9 cellular contexts compared by ENCODE assay signal in the genomic region with DNA sequence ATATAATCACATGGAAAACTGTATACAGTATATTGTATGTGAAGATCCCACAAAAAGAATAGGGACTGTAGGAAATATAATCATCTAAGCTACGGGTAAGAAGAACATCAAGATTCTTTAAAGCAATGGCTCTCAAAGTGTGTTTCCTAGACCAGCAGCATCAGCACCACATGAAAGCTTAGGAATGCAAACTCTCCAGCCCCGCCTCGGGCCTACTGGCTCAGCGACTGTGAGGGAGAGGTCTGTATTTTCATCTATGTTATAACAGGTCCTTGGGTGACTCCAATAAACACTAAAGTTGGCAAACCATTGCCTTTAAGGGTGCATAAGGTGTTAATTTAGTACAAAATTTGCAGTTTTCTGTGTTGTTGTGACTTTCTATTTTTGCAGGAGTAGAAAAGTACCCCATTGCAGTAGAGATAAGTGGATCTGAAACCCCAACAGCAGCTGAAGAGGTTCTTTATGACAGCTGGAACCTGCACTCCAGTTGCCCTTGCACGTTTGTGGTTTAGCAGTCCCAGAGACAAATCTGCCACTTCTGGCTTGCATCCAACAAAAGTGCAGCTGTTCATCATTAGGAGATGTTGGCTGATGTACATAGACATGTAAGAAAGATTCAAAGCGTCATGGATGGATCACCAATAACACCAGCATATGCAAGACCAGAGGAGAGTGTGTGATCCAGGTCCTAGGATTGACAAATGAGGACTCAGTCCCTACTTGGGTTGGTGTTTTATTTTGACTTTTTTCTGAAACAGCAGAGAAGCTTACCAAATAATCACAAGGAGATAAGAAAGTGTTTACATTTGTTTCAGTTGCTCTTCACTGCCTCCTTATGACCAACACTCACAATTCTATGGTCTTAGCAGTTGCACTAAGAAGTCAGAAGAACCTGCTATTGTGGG. TPM values are rescaled to one million over a fixed set of nuclear protein-coding genes. Genes with fewer than 3 reads are reported as not detected.
DNase-seq lines count a peak whose midpoint lies in the region; ATAC-seq, FAIRE-seq and TF ChIP-seq lines count a peak whose summit lies in the region.
"Had no signal": no experiment of that assay in that cellular context is flagged by ENCODE, and none has a peak within 500 bp of the region (broad histone marks: within the 10 kb centered on the region; RNA-seq: fewer than 3 reads in every experiment).

No MANE protein-coding gene starts in this region.

- no peak overlapping the region for H3K27ac Mint-ChIP-seq in astrocyte (ENCODE audit: unreplicated experiment)

- H3K79me2 ChIP-seq in astrocyte (ENCODE audit: insufficient read depth, low read length), result no peaks in the 10 kb centered on the region

- ATAC-seq in HG02588 (IDR thresholded peaks at IDR 0.05; ENCODE audit: unreplicated experiment), result peak; percentile 84

- no peaks in the 10 kb centered on the region for H3K4me1 ChIP-seq in astrocyte (ENCODE audit: insufficient read depth, low read length)

- no peaks in the 10 kb centered on the region for H3K36me3 ChIP-seq in astrocyte (ENCODE audit: insufficient read depth, low read length)

- FAIRE-seq in astrocyte (lab: Jason Lieb, UNC), result peak; percentile 49

- no peak overlapping the region for H2AFZ ChIP-seq in astrocyte (ENCODE audit: low read depth, low read length)

- no peaks in the 10 kb centered on the region for H3K9me3 Mint-ChIP-seq in astrocyte (ENCODE audit: unreplicated experiment)

- CTCF ChIA-PET in RWPE1 (lab: Yijun Ruan, JAX), result interaction anchor here (0.9 kb wide), 1 partner anchor 10 kb away, joined by 4 read pairs; no protein-coding TSS in a partner anchor

- no peak overlapping the region for H3K9ac ChIP-seq in astrocyte (ENCODE audit: low read length)

- H3K4me3 ChIP-seq in astrocyte (ENCODE audit: insufficient read depth, low read depth, low read length), result no peak overlapping the region

- H3K4me1 Mint-ChIP-seq in astrocyte (ENCODE audit: low read depth, unreplicated experiment), result peaks cover 8% of the 10 kb centered on the region

- no peaks in the 10 kb centered on the region for H3K9me3 ChIP-seq in astrocyte (ENCODE audit: insufficient read depth, low read depth, low read length)

- no peak overlapping the region for H3K4me2 ChIP-seq in astrocyte (ENCODE audit: low read length)

- no peaks in the 10 kb centered on the region for H4K20me1 ChIP-seq in astrocyte (ENCODE audit: insufficient read depth, low read length)

- H3K36me3 Mint-ChIP-seq in astrocyte (ENCODE audit: low read depth, unreplicated experiment), result no peaks in the 10 kb centered on the region

- H3K4me3 Mint-ChIP-seq in astrocyte (ENCODE audit: unreplicated experiment), result no peak overlapping the region

- H3K27me3 ChIP-seq in astrocyte (ENCODE audit: insufficient read depth, low read length), result peaks cover 3% of the 10 kb centered on the region

- peaks cover 2% of the 10 kb centered on the region for H3K27me3 Mint-ChIP-seq in astrocyte (ENCODE audit: low read depth, unreplicated experiment)

- TF ChIP-seq CTCF in astrocyte (IDR thresholded peaks at IDR 0.05; ENCODE audit: insufficient read depth, low read depth, low read length), result no peak
- TF ChIP-seq CTCF in RWPE1 (conservative IDR thresholded peaks at IDR 0.05; ENCODE audit: low read depth), result no peak

- POLR2A ChIA-PET in RWPE1 (lab: Yijun Ruan, JAX; ENCODE audit: low non-redundant PET), result no interaction called here

- H3K27ac ChIP-seq in astrocyte (ENCODE audit: low read depth, low read length) (no peak overlapping the region), RWPE1 (no peak overlapping the region)
- H3K27ac ChIP-seq: 22Rv1 had no signal

- DNase-seq in NCI-H1417 (lab: John Stamatoyannopoulos, UW), result peak; percentile 23 to 98 (median 72)
- no peak for DNase-seq in NCI-H1417 treated with DMSO at 0.1 percent for 48 hours (lab: John Stamatoyannopoulos, UW)
- peak; percentile 99 for DNase-seq in NAMALWA (ENCODE audit: low spot score)
- DNase-seq in astrocyte (ENCODE audit: low read depth), result peak; percentile 28
- DNase-seq in activated T-cell treated with anti-CD3 and anti-CD28 coated beads, Interleukin-2, amount 50 U/mL, for 1 hour, result no peak
- no peak for DNase-seq in activated CD8-positive, alpha-beta memory T cell treated with anti-CD3 and anti-CD28 coated beads, Interleukin-2, amount 50 U/mL, for 4 hours
- DNase-seq in RWPE1 (ENCODE audit: low spot score), result no peak

RNA-seq across cellular contexts. Expression of a gene that starts 15.9 kb away (rescaled TPM):
- total RNA-seq in astrocyte, result 42.9 and 44.0 TPM in 2 replicates

RNA-seq across cellular contexts. Expression of a gene that starts 42.7 kb away (rescaled TPM):
- total RNA-seq in astrocyte, result 14.0 and 17.0 TPM in 2 replicates

Comparison
In these comparisons a context has a peak if more than half of its experiments do, and no peak if none do; other contexts are left out.
1. DNase-seq: peak in NCI-H1417 (3 of 3), NAMALWA (single experiment) and astrocyte (single experiment); none in NCI-H1417 treated with DMSO at 0.1 percent for 48 hours (single experiment), activated T-cell treated with anti-CD3 and anti-CD28 coated beads, Interleukin-2, amount 50 U/mL, for 1 hour (single experiment), activated CD8-positive, alpha-beta memory T cell treated with anti-CD3 and anti-CD28 coated beads, Interleukin-2, amount 50 U/mL, for 4 hours (single experiment) and RWPE1 (single experiment).